ENCODE assay signal across 1 cellular context in the genomic region with DNA sequence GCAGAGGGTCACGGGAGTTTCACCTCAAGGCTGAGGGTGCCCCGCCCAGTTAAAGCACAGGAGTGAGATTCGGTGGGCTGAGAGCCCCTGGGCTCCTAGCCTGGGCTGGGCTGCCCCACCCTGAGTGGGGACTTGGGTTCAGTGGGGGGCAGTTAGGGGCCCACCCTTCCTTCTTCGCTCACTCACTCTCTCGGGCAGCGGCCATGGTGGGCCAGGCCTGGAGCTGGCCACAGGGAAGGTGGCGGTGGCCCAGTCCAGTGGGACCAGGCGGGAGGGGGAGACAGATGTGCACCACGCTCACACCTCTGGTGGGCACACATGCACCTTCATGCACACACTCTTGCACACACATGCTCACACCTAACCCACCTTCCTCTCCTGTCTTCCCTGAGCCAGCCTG.
TF ChIP-seq lines count a peak whose summit lies in the region.

No MANE protein-coding gene starts in this region.

TF ChIP-seq in IMR-90, 13 proteins besides CTCF, POLR2A, EP300 and RAD21:
- TF ChIP-seq MAZ (IDR thresholded peaks at IDR 0.05; ENCODE audit: borderline replicate concordance, low read depth, low read length): no peak
- no peak for TF ChIP-seq BHLHE40 (IDR thresholded peaks at IDR 0.05; ENCODE audit: low read depth, low read length)
- TF ChIP-seq MAFK (IDR thresholded peaks at IDR 0.05; ENCODE audit: low read depth, low read length): no peak
- TF ChIP-seq CHD1 (IDR thresholded peaks at IDR 0.05; ENCODE audit: low read depth, low read length): no peak
- TF ChIP-seq, protein P1, sequence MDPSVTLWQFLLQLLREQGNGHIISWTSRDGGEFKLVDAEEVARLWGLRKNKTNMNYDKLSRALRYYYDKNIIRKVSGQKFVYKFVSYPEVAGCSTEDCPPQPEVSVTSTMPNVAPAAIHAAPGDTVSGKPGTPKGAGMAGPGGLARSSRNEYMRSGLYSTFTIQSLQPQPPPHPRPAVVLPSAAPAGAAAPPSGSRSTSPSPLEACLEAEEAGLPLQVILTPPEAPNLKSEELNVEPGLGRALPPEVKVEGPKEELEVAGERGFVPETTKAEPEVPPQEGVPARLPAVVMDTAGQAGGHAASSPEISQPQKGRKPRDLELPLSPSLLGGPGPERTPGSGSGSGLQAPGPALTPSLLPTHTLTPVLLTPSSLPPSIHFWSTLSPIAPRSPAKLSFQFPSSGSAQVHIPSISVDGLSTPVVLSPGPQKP (IDR thresholded peaks at IDR 0.05; ENCODE audit: borderline replicate concordance, low read depth, low read length): no peak
- TF ChIP-seq SMC3 (IDR thresholded peaks at IDR 0.05; ENCODE audit: low read depth, low read length): no peak
- no peak for TF ChIP-seq NFE2L2 (IDR thresholded peaks at IDR 0.05; ENCODE audit: low read depth, low read length)
- TF ChIP-seq MXI1 (IDR thresholded peaks at IDR 0.05; ENCODE audit: borderline replicate concordance, low read depth, low read length): no peak
- TF ChIP-seq RFX5 (IDR thresholded peaks at IDR 0.05; ENCODE audit: low read depth, low read length): no peak
- no peak for TF ChIP-seq FOS (IDR thresholded peaks at IDR 0.05; ENCODE audit: low read depth, low read length)
- TF ChIP-seq CEBPB (IDR thresholded peaks at IDR 0.05; ENCODE audit: low read depth, low read length): no peak
- no peak for TF ChIP-seq RCOR1 (IDR thresholded peaks at IDR 0.05; ENCODE audit: insufficient replicate concordance, low read length)
- TF ChIP-seq, protein P2, sequence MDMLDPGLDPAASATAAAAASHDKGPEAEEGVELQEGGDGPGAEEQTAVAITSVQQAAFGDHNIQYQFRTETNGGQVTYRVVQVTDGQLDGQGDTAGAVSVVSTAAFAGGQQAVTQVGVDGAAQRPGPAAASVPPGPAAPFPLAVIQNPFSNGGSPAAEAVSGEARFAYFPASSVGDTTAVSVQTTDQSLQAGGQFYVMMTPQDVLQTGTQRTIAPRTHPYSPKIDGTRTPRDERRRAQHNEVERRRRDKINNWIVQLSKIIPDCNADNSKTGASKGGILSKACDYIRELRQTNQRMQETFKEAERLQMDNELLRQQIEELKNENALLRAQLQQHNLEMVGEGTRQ (IDR thresholded peaks at IDR 0.05; ENCODE audit: low read depth, low read length): no peak
